In genomic region chr1:183595537-183595936, GRCh38 we compare ENCODE assay signal across 20 cellular contexts. TPM values are rescaled to one million over a fixed set of nuclear protein-coding genes. Genes with fewer than 3 reads are reported as not detected.
DNase-seq lines count a peak whose midpoint lies in the region; TF ChIP-seq lines count a peak whose summit lies in the region.
"Had no signal": no experiment of that assay in that cellular context is flagged by ENCODE, and none has a peak within 500 bp of the region (broad histone marks: within the 10 kb centered on the region; RNA-seq: fewer than 3 reads in every experiment).

No MANE protein-coding gene starts in this region.

- H3K79me2 ChIP-seq in neural progenitor cell (ENCODE audit: low read depth) = no peaks in the 10 kb centered on the region

- no peak overlapping the region; a peak in 1 of 22 replicates for H3K9ac ChIP-seq in BLaER1 treated with 17β-estradiol and CSF1 and Interleukin-3, amounts not matched to agents 10 nM and 100 nM
- no peak overlapping the region for H3K9ac ChIP-seq in neural progenitor cell

- H4K20me1 ChIP-seq in BLaER1 treated with 17β-estradiol and CSF1 and Interleukin-3, amounts not matched to agents 10 nM and 100 nM = no peaks in the 10 kb centered on the region
- H4K20me1 ChIP-seq in neural progenitor cell (ENCODE audit: low read depth) = no peaks in the 10 kb centered on the region

- no peaks in the 10 kb centered on the region for H3K36me3 Mint-ChIP-seq in neural progenitor cell
- H3K36me3 Mint-ChIP-seq: CD8-positive, alpha-beta memory T cell had no signal

- DNase-seq in NCI-H82 (lab: John Stamatoyannopoulos, UW) (peak; percentile 69), WERI-Rb-1 (peak; percentile 50), neural progenitor cell (ENCODE audit: low spot score) (no peak), NK-92 (lab: John Stamatoyannopoulos, UW; ENCODE audit: unreplicated experiment) (no peak), NCI-H345 (lab: John Stamatoyannopoulos, UW) (no peak), 8988T (no peak), HK-2 (ENCODE audit: unreplicated experiment) (no peak)
- DNase-seq: CD4-positive, alpha-beta T cell; CD8-positive, alpha-beta memory T cell; DMS 273 treated with DMSO at 0.1 percent for 48 hours; DMS79; EL; GDM1; GOT3 had no signal

- H3K36me3 ChIP-seq in BLaER1 treated with 17β-estradiol and CSF1 and Interleukin-3, amounts not matched to agents 10 nM and 100 nM = no peaks in the 10 kb centered on the region
- H3K36me3 ChIP-seq in WERI-Rb-1 = no peaks in the 10 kb centered on the region
- H3K36me3 ChIP-seq in neural progenitor cell = no peaks in the 10 kb centered on the region
- H3K36me3 ChIP-seq: HAP-1 had no signal

- no peak overlapping the region for H2AFZ ChIP-seq in neural progenitor cell (replicated peaks)

- no peaks in the 10 kb centered on the region for H3F3A ChIP-seq in neural progenitor cell (ENCODE audit: low read depth)

- no peak overlapping the region for H3K4me3 ChIP-seq in BLaER1 treated with 17β-estradiol and CSF1 and Interleukin-3, amounts not matched to agents 10 nM and 100 nM
- H3K4me3 ChIP-seq in WERI-Rb-1 (ENCODE audit: low read depth, low read length) = no peak overlapping the region
- H3K4me3 ChIP-seq in neural progenitor cell = no peak overlapping the region
- H3K4me3 ChIP-seq: GM12878, HAP-1 had no signal

- peaks cover 22% of the 10 kb centered on the region for H3K4me1 Mint-ChIP-seq in neural progenitor cell

- H3K27me3 ChIP-seq in BLaER1 treated with 17β-estradiol and CSF1 and Interleukin-3, amounts not matched to agents 10 nM and 100 nM = no peaks in the 10 kb centered on the region
- H3K27me3 ChIP-seq in WERI-Rb-1 (ENCODE audit: insufficient read depth, low read depth, severe bottlenecking) = no peaks in the 10 kb centered on the region
- H3K27me3 ChIP-seq in neural progenitor cell = no peaks in the 10 kb centered on the region

- H3K27ac ChIP-seq in BLaER1 treated with 17β-estradiol and CSF1 and Interleukin-3, amounts not matched to agents 10 nM and 100 nM = peak overlapping the region in 9 of 11 experiments; percentile 19 to 97 (median 48); a peak in 15 of 22 replicates
- H3K27ac ChIP-seq in WERI-Rb-1 (no peak overlapping the region), neural progenitor cell (no peak overlapping the region)

- TF ChIP-seq CTCF in WERI-Rb-1 (IDR thresholded peaks at IDR 0.05; ENCODE audit: low read depth, low read length) (no peak), neural progenitor cell (IDR thresholded peaks at IDR 0.05) (no peak)

- H3K9me3 ChIP-seq in BLaER1 treated with 17β-estradiol and CSF1 and Interleukin-3, amounts not matched to agents 10 nM and 100 nM (replicated peaks in 1 of 11) = peaks cover 0 to 2% (median 0%) of the 10 kb centered on the region in 11 experiments; a peak in 3 of 22 replicates
- H3K9me3 ChIP-seq in WERI-Rb-1 (ENCODE audit: severe bottlenecking) = no peaks in the 10 kb centered on the region
- no peaks in the 10 kb centered on the region for H3K9me3 ChIP-seq in neural progenitor cell (ENCODE audit: low read depth)
- H3K9me3 ChIP-seq: HAP-1 had no signal

- H3K27me3 Mint-ChIP-seq in neural progenitor cell (ENCODE audit: insufficient read depth, low read depth) = peaks cover 6% of the 10 kb centered on the region
- H3K27me3 Mint-ChIP-seq: CD4-positive, alpha-beta T cell had no signal

- peak overlapping the region; percentile 38 for H3K27ac Mint-ChIP-seq in neural progenitor cell
- H3K27ac Mint-ChIP-seq: CD4-positive, alpha-beta T cell had no signal

- peak overlapping the region; percentile 67 to 100 (median 84) for H3K4me2 ChIP-seq in BLaER1 treated with 17β-estradiol and CSF1 and Interleukin-3, amounts not matched to agents 10 nM and 100 nM
- no peak overlapping the region for H3K4me2 ChIP-seq in neural progenitor cell

- H3K4me3 Mint-ChIP-seq in neural progenitor cell = no peak overlapping the region
- H3K4me3 Mint-ChIP-seq: CD14-positive monocyte; CD4-positive, alpha-beta T cell; CD8-positive, alpha-beta memory T cell had no signal

- no peaks in the 10 kb centered on the region for H3K9me3 Mint-ChIP-seq in neural progenitor cell
- H3K9me3 Mint-ChIP-seq: CD4-positive, alpha-beta T cell; CD8-positive, alpha-beta memory T cell had no signal

- H3K4me1 ChIP-seq in BLaER1 treated with 17β-estradiol and CSF1 and Interleukin-3, amounts not matched to agents 10 nM and 100 nM = peaks cover 78 to 90% (median 85%) of the 10 kb centered on the region in 10 experiments
- H3K4me1 ChIP-seq in neural progenitor cell = no peaks in the 10 kb centered on the region

RNA-seq across cellular contexts. Expression of gene NCF2, which starts 5.3 kb away (rescaled TPM):
- not detected in 2 replicates for total RNA-seq in neural progenitor cell (ENCODE audit: low replicate concordance)
- total RNA-seq: A673 had no signal

RNA-seq across cellular contexts. Expression of gene ARPC5, which starts 40.0 kb away (rescaled TPM):
- total RNA-seq in neural progenitor cell (ENCODE audit: low replicate concordance) = 90.1 and 131 TPM in 2 replicates

RNA-seq across cellular contexts. Expression of gene APOBEC4, which starts 57.6 kb away (rescaled TPM):
- total RNA-seq in neural progenitor cell (ENCODE audit: low replicate concordance) = not detected in 2 replicates
- total RNA-seq: A172; A673; CD4-positive, alpha-beta T cell; CD8-positive, alpha-beta memory T cell had no signal

Comparison
In these comparisons a context has a peak if more than half of its experiments do, and no peak if none do; other contexts are left out.
1. H3K27ac ChIP-seq: peak in BLaER1 treated with 17β-estradiol and CSF1 and Interleukin-3, amounts not matched to agents 10 nM and 100 nM (9 of 11); none in WERI-Rb-1 (single experiment) and neural progenitor cell (single experiment).
2. DNase-seq: peak in NCI-H82 (single experiment) and WERI-Rb-1 (single experiment); none in neural progenitor cell (single experiment), NK-92 (single experiment), NCI-H345 (single experiment), 8988T (single experiment) and HK-2 (single experiment).